In the genomic region with DNA sequence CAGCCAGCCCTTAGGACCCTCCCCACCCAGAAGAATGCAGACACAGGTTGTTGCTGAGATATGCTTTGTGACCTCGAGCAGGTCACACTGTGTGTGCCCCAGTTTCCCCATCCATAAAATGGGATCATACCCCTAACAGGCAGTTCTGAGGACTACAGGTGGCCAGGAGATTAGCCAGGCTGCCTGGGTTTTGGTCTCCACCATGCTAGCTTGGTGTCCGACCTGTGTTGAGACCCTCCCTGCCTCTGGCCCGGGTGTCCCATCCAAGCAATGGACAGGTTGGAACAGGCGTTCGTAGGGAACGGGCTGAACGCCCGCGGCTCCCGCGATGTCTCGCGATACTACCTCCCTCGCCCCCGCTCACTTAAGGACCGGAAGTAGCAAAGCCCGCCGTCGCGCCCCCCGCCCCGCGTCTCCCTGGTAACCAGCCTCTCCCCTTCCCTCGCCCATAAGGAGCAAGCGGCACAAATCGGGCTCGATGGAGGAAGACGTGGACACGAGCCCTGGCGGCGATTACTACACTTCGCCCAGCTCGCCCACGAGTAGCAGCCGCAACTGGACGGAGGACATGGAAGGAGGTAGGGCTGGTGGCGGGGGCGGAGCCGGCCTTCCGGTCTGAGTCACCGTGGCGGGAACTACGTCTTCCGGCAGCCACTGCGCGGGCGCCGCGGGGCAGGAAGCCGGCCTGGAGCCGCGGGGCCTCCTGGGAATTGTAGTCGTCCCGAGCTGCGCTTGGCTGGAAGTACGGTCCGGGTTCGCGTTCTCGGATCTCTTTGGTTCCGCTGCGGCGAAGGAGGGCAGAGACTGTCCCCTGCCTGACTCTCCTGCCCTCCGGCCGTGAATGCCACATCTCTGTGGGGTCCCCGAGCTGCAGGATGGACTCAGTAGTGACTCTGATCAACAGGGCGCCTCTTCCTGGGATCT, we compare ENCODE assay signal across 1 cellular context.
TF ChIP-seq lines count a peak whose summit lies in the region.

No MANE protein-coding gene starts in this region.

TF ChIP-seq in H1, 55 proteins besides CTCF, POLR2A, EP300 and RAD21:
- peak; percentile 2; the same call in 1 of the 2 replicates for TF ChIP-seq JUN (IDR thresholded peaks at IDR 0.05; ENCODE audit: low read depth, low read length)
- TF ChIP-seq JUND (IDR thresholded peaks at IDR 0.05; ENCODE audit: low read length) = peak; percentile 90
- TF ChIP-seq, protein P1, sequence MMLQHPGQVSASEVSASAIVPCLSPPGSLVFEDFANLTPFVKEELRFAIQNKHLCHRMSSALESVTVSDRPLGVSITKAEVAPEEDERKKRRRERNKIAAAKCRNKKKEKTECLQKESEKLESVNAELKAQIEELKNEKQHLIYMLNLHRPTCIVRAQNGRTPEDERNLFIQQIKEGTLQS (IDR thresholded peaks at IDR 0.05; ENCODE audit: insufficient read depth, low read depth, low read length) = peak; percentile 68
- TF ChIP-seq HDAC2 (IDR thresholded peaks at IDR 0.05; ENCODE audit: borderline replicate concordance in 1 of 2, low read depth in 2 of 2, low read length in 2 of 2) = peak in 1 of 2 experiments; percentile 91; a peak in 1 of 4 replicates
- TF ChIP-seq RNF2 (IDR thresholded peaks at IDR 0.05; ENCODE audit: borderline replicate concordance, low read depth, low read length, missing control alignments, poor library complexity, severe bottlenecking) = no peak
- TF ChIP-seq GTF2F1 (IDR thresholded peaks at IDR 0.05; ENCODE audit: borderline replicate concordance, low read depth, low read length) = peak; percentile 16; the same call in 1 of the 2 replicates
- TF ChIP-seq BCL11A (IDR thresholded peaks at IDR 0.05; ENCODE audit: low read depth in 2 of 2, low read length in 2 of 2) = no peak
- TF ChIP-seq TBP (IDR thresholded peaks at IDR 0.05; ENCODE audit: low read depth, low read length) = peak; percentile 87; the same call in 1 of the 2 replicates
- TF ChIP-seq YY1 (IDR thresholded peaks at IDR 0.05; ENCODE audit: low read depth, low read length) = 0 out of 2 replicates have a peak, but pooled peaks have one; percentile 32
- no peak for TF ChIP-seq TAF7 (optimal IDR thresholded peaks at IDR 0.05; ENCODE audit: borderline replicate concordance, low read depth, low read length)
- TF ChIP-seq SAP30 (IDR thresholded peaks at IDR 0.05; ENCODE audit: insufficient read depth, insufficient replicate concordance, low read length) = no peak
- TF ChIP-seq POU5F1 (IDR thresholded peaks at IDR 0.05; ENCODE audit: low read depth, low read length) = no peak
- peak; percentile 62 for TF ChIP-seq POLR2AphosphoS5 (IDR thresholded peaks at IDR 0.05; ENCODE audit: low read depth, low read length)
- peak; percentile 95 for TF ChIP-seq SIX5 (IDR thresholded peaks at IDR 0.05; ENCODE audit: low read depth, low read length)
- no peak for TF ChIP-seq ZNF274 (IDR thresholded peaks at IDR 0.05; ENCODE audit: borderline replicate concordance, extremely low read depth, low read length)
- TF ChIP-seq EGR1 (IDR thresholded peaks at IDR 0.05; ENCODE audit: borderline replicate concordance, low read depth, low read length) = peak; percentile 95
- TF ChIP-seq CBX5 (IDR thresholded peaks at IDR 0.05; ENCODE audit: low read depth, low read length) = no peak
- peak in 1 of 2 experiments; percentile 83; a peak in 2 of 4 replicates for TF ChIP-seq SIN3A (conservative IDR thresholded peaks at IDR 0.05 in 1 of 2, IDR thresholded peaks at IDR 0.05 in 1 of 2; ENCODE audit: low read depth in 1 of 2, low read length in 2 of 2)
- peak; percentile 83 for TF ChIP-seq ASH2L (IDR thresholded peaks at IDR 0.05; ENCODE audit: low read length)
- no peak for TF ChIP-seq TCF12 (IDR thresholded peaks at IDR 0.05; ENCODE audit: low read depth, low read length)
- TF ChIP-seq SUZ12 (IDR thresholded peaks at IDR 0.05; ENCODE audit: low read length) = no peak
- TF ChIP-seq TEAD4 (IDR thresholded peaks at IDR 0.05; ENCODE audit: low read depth, low read length) = no peak
- peak; percentile 63 for TF ChIP-seq KDM4A (IDR thresholded peaks at IDR 0.05; ENCODE audit: low read depth, low read length, severe bottlenecking)
- TF ChIP-seq BRCA1 (IDR thresholded peaks at IDR 0.05; ENCODE audit: low read depth, low read length) = peak; percentile 65
- TF ChIP-seq, protein P2, sequence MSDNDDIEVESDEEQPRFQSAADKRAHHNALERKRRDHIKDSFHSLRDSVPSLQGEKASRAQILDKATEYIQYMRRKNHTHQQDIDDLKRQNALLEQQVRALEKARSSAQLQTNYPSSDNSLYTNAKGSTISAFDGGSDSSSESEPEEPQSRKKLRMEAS (IDR thresholded peaks at IDR 0.05) = 0 out of 2 replicates have a peak, but pooled peaks have one; percentile 39
- TF ChIP-seq KDM5A (IDR thresholded peaks at IDR 0.05; ENCODE audit: low read length) = no peak
- TF ChIP-seq NANOG (IDR thresholded peaks at IDR 0.05; ENCODE audit: insufficient read depth, low read depth, low read length, poor library complexity, severe bottlenecking) = no peak
- TF ChIP-seq CREB1 (IDR thresholded peaks at IDR 0.05) = peak; percentile 56
- TF ChIP-seq PHF8 (conservative IDR thresholded peaks at IDR 0.05; ENCODE audit: low read depth, low read length) = peak; percentile 86
- TF ChIP-seq BACH1 (IDR thresholded peaks at IDR 0.05; ENCODE audit: low read length) = no peak
- peak; percentile 89 for TF ChIP-seq CHD2 (IDR thresholded peaks at IDR 0.05; ENCODE audit: low read length)
- TF ChIP-seq, protein P3, sequence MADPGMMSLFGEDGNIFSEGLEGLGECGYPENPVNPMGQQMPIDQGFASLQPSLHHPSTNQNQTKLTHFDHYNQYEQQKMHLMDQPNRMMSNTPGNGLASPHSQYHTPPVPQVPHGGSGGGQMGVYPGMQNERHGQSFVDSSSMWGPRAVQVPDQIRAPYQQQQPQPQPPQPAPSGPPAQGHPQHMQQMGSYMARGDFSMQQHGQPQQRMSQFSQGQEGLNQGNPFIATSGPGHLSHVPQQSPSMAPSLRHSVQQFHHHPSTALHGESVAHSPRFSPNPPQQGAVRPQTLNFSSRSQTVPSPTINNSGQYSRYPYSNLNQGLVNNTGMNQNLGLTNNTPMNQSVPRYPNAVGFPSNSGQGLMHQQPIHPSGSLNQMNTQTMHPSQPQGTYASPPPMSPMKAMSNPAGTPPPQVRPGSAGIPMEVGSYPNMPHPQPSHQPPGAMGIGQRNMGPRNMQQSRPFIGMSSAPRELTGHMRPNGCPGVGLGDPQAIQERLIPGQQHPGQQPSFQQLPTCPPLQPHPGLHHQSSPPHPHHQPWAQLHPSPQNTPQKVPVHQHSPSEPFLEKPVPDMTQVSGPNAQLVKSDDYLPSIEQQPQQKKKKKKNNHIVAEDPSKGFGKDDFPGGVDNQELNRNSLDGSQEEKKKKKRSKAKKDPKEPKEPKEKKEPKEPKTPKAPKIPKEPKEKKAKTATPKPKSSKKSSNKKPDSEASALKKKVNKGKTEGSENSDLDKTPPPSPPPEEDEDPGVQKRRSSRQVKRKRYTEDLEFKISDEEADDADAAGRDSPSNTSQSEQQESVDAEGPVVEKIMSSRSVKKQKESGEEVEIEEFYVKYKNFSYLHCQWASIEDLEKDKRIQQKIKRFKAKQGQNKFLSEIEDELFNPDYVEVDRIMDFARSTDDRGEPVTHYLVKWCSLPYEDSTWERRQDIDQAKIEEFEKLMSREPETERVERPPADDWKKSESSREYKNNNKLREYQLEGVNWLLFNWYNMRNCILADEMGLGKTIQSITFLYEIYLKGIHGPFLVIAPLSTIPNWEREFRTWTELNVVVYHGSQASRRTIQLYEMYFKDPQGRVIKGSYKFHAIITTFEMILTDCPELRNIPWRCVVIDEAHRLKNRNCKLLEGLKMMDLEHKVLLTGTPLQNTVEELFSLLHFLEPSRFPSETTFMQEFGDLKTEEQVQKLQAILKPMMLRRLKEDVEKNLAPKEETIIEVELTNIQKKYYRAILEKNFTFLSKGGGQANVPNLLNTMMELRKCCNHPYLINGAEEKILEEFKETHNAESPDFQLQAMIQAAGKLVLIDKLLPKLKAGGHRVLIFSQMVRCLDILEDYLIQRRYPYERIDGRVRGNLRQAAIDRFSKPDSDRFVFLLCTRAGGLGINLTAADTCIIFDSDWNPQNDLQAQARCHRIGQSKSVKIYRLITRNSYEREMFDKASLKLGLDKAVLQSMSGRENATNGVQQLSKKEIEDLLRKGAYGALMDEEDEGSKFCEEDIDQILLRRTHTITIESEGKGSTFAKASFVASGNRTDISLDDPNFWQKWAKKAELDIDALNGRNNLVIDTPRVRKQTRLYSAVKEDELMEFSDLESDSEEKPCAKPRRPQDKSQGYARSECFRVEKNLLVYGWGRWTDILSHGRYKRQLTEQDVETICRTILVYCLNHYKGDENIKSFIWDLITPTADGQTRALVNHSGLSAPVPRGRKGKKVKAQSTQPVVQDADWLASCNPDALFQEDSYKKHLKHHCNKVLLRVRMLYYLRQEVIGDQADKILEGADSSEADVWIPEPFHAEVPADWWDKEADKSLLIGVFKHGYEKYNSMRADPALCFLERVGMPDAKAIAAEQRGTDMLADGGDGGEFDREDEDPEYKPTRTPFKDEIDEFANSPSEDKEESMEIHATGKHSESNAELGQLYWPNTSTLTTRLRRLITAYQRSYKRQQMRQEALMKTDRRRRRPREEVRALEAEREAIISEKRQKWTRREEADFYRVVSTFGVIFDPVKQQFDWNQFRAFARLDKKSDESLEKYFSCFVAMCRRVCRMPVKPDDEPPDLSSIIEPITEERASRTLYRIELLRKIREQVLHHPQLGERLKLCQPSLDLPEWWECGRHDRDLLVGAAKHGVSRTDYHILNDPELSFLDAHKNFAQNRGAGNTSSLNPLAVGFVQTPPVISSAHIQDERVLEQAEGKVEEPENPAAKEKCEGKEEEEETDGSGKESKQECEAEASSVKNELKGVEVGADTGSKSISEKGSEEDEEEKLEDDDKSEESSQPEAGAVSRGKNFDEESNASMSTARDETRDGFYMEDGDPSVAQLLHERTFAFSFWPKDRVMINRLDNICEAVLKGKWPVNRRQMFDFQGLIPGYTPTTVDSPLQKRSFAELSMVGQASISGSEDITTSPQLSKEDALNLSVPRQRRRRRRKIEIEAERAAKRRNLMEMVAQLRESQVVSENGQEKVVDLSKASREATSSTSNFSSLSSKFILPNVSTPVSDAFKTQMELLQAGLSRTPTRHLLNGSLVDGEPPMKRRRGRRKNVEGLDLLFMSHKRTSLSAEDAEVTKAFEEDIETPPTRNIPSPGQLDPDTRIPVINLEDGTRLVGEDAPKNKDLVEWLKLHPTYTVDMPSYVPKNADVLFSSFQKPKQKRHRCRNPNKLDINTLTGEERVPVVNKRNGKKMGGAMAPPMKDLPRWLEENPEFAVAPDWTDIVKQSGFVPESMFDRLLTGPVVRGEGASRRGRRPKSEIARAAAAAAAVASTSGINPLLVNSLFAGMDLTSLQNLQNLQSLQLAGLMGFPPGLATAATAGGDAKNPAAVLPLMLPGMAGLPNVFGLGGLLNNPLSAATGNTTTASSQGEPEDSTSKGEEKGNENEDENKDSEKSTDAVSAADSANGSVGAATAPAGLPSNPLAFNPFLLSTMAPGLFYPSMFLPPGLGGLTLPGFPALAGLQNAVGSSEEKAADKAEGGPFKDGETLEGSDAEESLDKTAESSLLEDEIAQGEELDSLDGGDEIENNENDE (IDR thresholded peaks at IDR 0.05; ENCODE audit: insufficient replicate concordance, low read length) = no peak
- TF ChIP-seq RBBP5 (IDR thresholded peaks at IDR 0.05; ENCODE audit: borderline replicate concordance, low read depth, low read length) = peak; percentile 60
- peak; percentile 89 for TF ChIP-seq TAF1 (IDR thresholded peaks at IDR 0.05; ENCODE audit: low read depth, low read length)
- TF ChIP-seq GABPA (IDR thresholded peaks at IDR 0.05; ENCODE audit: borderline replicate concordance, insufficient read depth, low read length) = peak; percentile 94
- TF ChIP-seq KDM1A (IDR thresholded peaks at IDR 0.05; ENCODE audit: borderline replicate concordance, low read length) = peak; percentile 98
- peak; percentile 55; the same call in 1 of the 2 replicates for TF ChIP-seq SP1 (IDR thresholded peaks at IDR 0.05; ENCODE audit: low read depth, low read length)
- TF ChIP-seq CTBP2 (IDR thresholded peaks at IDR 0.05; ENCODE audit: borderline replicate concordance, insufficient read depth, insufficient read length, low read length) = peak; percentile 53
